Comparison of ENCODE assay signal across 1 cellular context in genomic region chr6:130693944-130694343, GRCh38.
TF ChIP-seq lines count a peak whose summit lies in the region.

No MANE protein-coding gene starts in this region.

TF ChIP-seq in SK-N-SH, 30 proteins besides CTCF, POLR2A, EP300 and RAD21 (continued from another document):
- TF ChIP-seq IRF3 (IDR thresholded peaks at IDR 0.05; ENCODE audit: low read depth, low read length) (no peak), SIN3A (IDR thresholded peaks at IDR 0.05; ENCODE audit: borderline replicate concordance, low read depth, low read length) (no peak), ELF1 (IDR thresholded peaks at IDR 0.05) (no peak), USF1 (IDR thresholded peaks at IDR 0.05; ENCODE audit: borderline replicate concordance, low read depth) (no peak), GATA2 (CRISPR knock-in tag; IDR thresholded peaks at IDR 0.05) (no peak), TAF1 (IDR thresholded peaks at IDR 0.05; ENCODE audit: borderline replicate concordance, low read depth, low read length) (no peak), RXRA (IDR thresholded peaks at IDR 0.05; ENCODE audit: borderline replicate concordance, low read depth) (no peak)
